13 cellular contexts compared by ENCODE assay signal in the genomic region with DNA sequence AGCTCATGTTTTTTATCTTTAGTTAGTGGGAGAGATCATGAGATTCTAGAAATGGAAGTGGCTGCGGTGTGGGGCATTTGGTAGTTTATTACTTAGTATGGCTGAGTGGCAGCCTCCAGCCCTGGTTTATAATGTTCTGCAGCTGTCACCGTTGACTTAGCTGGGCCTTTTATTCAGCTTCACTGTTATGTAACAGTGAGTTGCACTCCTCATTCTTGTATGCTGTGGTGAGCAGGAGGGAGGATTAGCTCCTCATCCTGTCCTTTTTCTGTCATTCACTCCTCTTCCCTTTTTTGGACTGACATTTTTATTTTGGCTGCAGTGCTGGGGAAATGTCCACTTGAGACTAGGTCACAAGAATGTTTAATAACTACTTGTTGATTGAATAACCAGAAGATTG. TPM values are rescaled to one million over a fixed set of nuclear protein-coding genes. Genes with fewer than 3 reads are reported as not detected.
DNase-seq lines count a peak whose midpoint lies in the region; ATAC-seq and TF ChIP-seq lines count a peak whose summit lies in the region.
"Had no signal": no experiment of that assay in that cellular context is flagged by ENCODE, and none has a peak within 500 bp of the region (broad histone marks: within the 10 kb centered on the region; RNA-seq: fewer than 3 reads in every experiment).

No MANE protein-coding gene starts in this region.

- peaks cover 15% of the 10 kb centered on the region for H3K4me1 ChIP-seq in SJCRH30
- H3K4me1 ChIP-seq: ascending aorta had no signal

- H3K36me3 ChIP-seq in SJCRH30 = peaks cover 5% of the 10 kb centered on the region

- H3K4me3 Mint-ChIP-seq in MCF 10A (ENCODE audit: unreplicated experiment) = no peak overlapping the region
- H3K4me3 Mint-ChIP-seq: stimulated activated naive CD8-positive, alpha-beta T cell treated with anti-CD3 and anti-CD28 coated beads, Interleukin-15, Interleukin-2, amounts not matched to agents 100 ng/mL and 50 ng/mL, for 24 hours; T-cell had no signal

- H3K36me3 Mint-ChIP-seq in MCF 10A (ENCODE audit: insufficient read depth, unreplicated experiment) = peaks cover 10% of the 10 kb centered on the region

- intact Hi-C loops in left colon (cut with DNase I, micrococcal nuclease) (no loop called here), MCF 10A (cut with micrococcal nuclease) (no loop called here)

- ATAC-seq in left colon (peak; percentile 34), HG03571 (IDR thresholded peaks at IDR 0.05; ENCODE audit: unreplicated experiment) (no peak)
- ATAC-seq: T-cell had no signal

- POLR2A ChIA-PET in MCF 10A (lab: Yijun Ruan, JAX) = interaction anchor here (0.7 to 2.6 kb wide), 3 partner anchors 13 to 69 kb away, joined by 3 to 12 read pairs (median 3); a partner anchor contains a TSS

- peak; percentile 15 for DNase-seq in SKM-1 treated with dmso at 0.1 percent for 144 hours (lab: John Stamatoyannopoulos, UW; ENCODE audit: unreplicated experiment)
- no peak for DNase-seq in SKM-1 (lab: John Stamatoyannopoulos, UW; ENCODE audit: unreplicated experiment)
- peak; percentile 54 to 74 for DNase-seq in SJCRH30
- no peak for DNase-seq in left colon
- peak in 11 of 49 donors; percentile 0 to 36 (median 4) for DNase-seq in substantia nigra (lab: John Stamatoyannopoulos, UW)
- no peak for DNase-seq in T1000 (lab: John Stamatoyannopoulos, UW)
- DNase-seq in MCF 10A (ENCODE audit: unreplicated experiment) = no peak
- DNase-seq: erythroblast; stimulated activated CD4-positive, alpha-beta T cell treated with anti-CD3 and anti-CD28 coated beads, Interleukin-2, amount 100 ng/mL, for 48 hours; T-cell had no signal

- H3K27ac Mint-ChIP-seq in MCF 10A (ENCODE audit: low read depth, unreplicated experiment) = no peak overlapping the region
- H3K27ac Mint-ChIP-seq: stimulated activated naive CD8-positive, alpha-beta T cell treated with anti-CD3 and anti-CD28 coated beads, Interleukin-15, Interleukin-2, amounts not matched to agents 100 ng/mL and 50 ng/mL, for 24 hours had no signal

- BruUV-seq in MCF 10A (replicated peaks; lab: Mats Ljungman, UMichigan) = no TSS peak

- no peaks in the 10 kb centered on the region for H3K27me3 ChIP-seq in SJCRH30
- H3K27me3 ChIP-seq: ascending aorta had no signal

- CTCF ChIA-PET in MCF 10A (lab: Yijun Ruan, JAX) = interaction anchor here (0.6 to 1.3 kb wide), 3 partner anchors 28 to 158 kb away, joined by 3 to 4 read pairs (median 3); no protein-coding TSS in a partner anchor

- no peak overlapping the region for H3K27ac ChIP-seq in SJCRH30
- H3K27ac ChIP-seq in substantia nigra (ENCODE audit: low read depth, low read length, poor library complexity, severe bottlenecking) = peak overlapping the region; percentile 3
- H3K27ac ChIP-seq: ascending aorta had no signal

- no peaks in the 10 kb centered on the region for H3K27me3 Mint-ChIP-seq in MCF 10A (ENCODE audit: insufficient read depth, unreplicated experiment)
- H3K27me3 Mint-ChIP-seq: stimulated activated naive CD8-positive, alpha-beta T cell treated with anti-CD3 and anti-CD28 coated beads, Interleukin-15, Interleukin-2, amounts not matched to agents 100 ng/mL and 50 ng/mL, for 24 hours; T-cell had no signal

- no peak for TF ChIP-seq CTCF in MCF 10A (IDR thresholded peaks at IDR 0.05; ENCODE audit: unreplicated experiment)

- H3K4me3 ChIP-seq in SJCRH30 = no peak overlapping the region
- H3K4me3 ChIP-seq: ascending aorta had no signal

- H3K9me3 ChIP-seq in SJCRH30 (replicated peaks) = no peaks in the 10 kb centered on the region
- H3K9me3 ChIP-seq: ascending aorta had no signal

- H3K9me3 Mint-ChIP-seq in MCF 10A (ENCODE audit: unreplicated experiment) = no peaks in the 10 kb centered on the region
- H3K9me3 Mint-ChIP-seq: stimulated activated naive CD8-positive, alpha-beta T cell treated with anti-CD3 and anti-CD28 coated beads, Interleukin-15, Interleukin-2, amounts not matched to agents 100 ng/mL and 50 ng/mL, for 24 hours; T-cell had no signal

- H3K4me1 Mint-ChIP-seq in MCF 10A (ENCODE audit: insufficient read depth, unreplicated experiment) = no peaks in the 10 kb centered on the region

RNA-seq across cellular contexts. Expression of a gene that starts 29.5 kb away (rescaled TPM):
- total RNA-seq in SJCRH30 (2014; rRNA removed; shearing (Covaris generic)) = 25.6 and 29.5 TPM in 2 replicates
- total RNA-seq in left colon (10 to 100 TPM; 13.9 to 16.9 TPM), MCF 10A (2022) (23.5 and 28.2 TPM in 2 replicates)

Comparison
In these comparisons a context has a peak if more than half of its experiments do, and no peak if none do; other contexts are left out.
1. DNase-seq: peak in SKM-1 treated with dmso at 0.1 percent for 144 hours (single experiment) and SJCRH30 (2 of 2); none in SKM-1 (single experiment), left colon (0 of 2), T1000 (single experiment) and MCF 10A (single experiment).